ENCODE assay signal across 27 cellular contexts in the genomic region with DNA sequence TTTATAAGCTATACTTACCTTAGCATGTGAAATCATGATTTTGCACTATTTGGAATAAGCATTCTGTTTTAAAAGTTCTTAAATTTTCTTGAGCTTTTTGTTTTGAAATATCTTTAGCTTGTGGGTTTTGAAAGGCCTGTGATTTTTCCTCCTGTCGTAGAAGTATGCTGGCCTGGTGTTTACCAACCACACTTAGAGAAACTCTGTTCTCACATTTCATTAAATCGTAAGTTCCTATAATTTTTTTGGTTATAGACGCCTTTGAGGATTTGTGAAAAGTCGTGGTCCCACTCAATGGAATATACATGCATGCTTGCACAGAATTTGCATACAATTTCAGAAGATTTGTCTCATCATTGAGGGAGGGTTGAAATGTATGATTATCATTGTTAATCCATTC.
DNase-seq lines count a peak whose midpoint lies in the region; ATAC-seq and TF ChIP-seq lines count a peak whose summit lies in the region.
"Had no signal": no experiment of that assay in that cellular context is flagged by ENCODE, and none has a peak within 500 bp of the region (broad histone marks: within the 10 kb centered on the region; RNA-seq: fewer than 3 reads in every experiment).

No MANE protein-coding gene starts in this region.

- WGBS in SK-N-SH (ENCODE audit: low lambda C conversion rate), result 90% methylated on average over 4 of the region's 4 CpGs
- WGBS in hepatocyte (ENCODE audit: low lambda C conversion rate, missing lambda C conversion rate), result 70% methylated on average over 4 of the region's 4 CpGs
- WGBS in smooth muscle cell (ENCODE audit: low lambda C conversion rate), result 12% methylated on average over 4 of the region's 4 CpGs

- peak overlapping the region in 1 of 2 experiments; percentile 76; a peak in 2 of 4 replicates for H3K27ac ChIP-seq in SK-N-SH (ENCODE audit: low read depth in 2 of 2, low read length in 1 of 2)
- peak overlapping the region; percentile 59 for H3K27ac ChIP-seq in hepatocyte
- H3K27ac ChIP-seq in smooth muscle cell (ENCODE audit: low read depth), result peak overlapping the region; percentile 93
- H3K27ac ChIP-seq: 22Rv1, colonic mucosa had no signal

- H3K36me3 ChIP-seq in SK-N-SH (replicated peaks in 1 of 2; ENCODE audit: control insufficient read depth in 1 of 2, insufficient read depth in 2 of 2, low read length in 1 of 2), result peaks cover 0 to 21% of the 10 kb centered on the region in 2 experiments
- H3K36me3 ChIP-seq in hepatocyte (replicated peaks; ENCODE audit: insufficient read depth, low read depth), result no peaks in the 10 kb centered on the region
- H3K36me3 ChIP-seq in smooth muscle cell (ENCODE audit: low read depth), result no peaks in the 10 kb centered on the region
- H3K36me3 ChIP-seq: colonic mucosa, HAP-1 had no signal

- H3K4me2 ChIP-seq in SK-N-SH (no peak overlapping the region), hepatocyte (peak overlapping the region; percentile 20), smooth muscle cell (peak overlapping the region; percentile 73)

- no peak overlapping the region for H3K4me3 ChIP-seq in SK-N-SH (ENCODE audit: low read depth in 2 of 2, low read length in 1 of 2)
- H3K4me3 ChIP-seq in astrocyte of the cerebellum (ENCODE audit: low read depth, low read length), result no peak overlapping the region
- no peak overlapping the region for H3K4me3 ChIP-seq in hepatocyte
- H3K4me3 ChIP-seq in smooth muscle cell, result no peak overlapping the region
- H3K4me3 ChIP-seq: colonic mucosa, HAP-1 had no signal

- peaks cover 8% of the 10 kb centered on the region for H3F3A ChIP-seq in SK-N-SH (replicated peaks; ENCODE audit: insufficient read depth)
- peaks cover 26% of the 10 kb centered on the region for H3F3A ChIP-seq in smooth muscle cell (ENCODE audit: low read depth)

- TF ChIP-seq CTCF in SK-N-SH (IDR thresholded peaks at IDR 0.05), result no peak
- no peak for TF ChIP-seq CTCF in astrocyte of the cerebellum (IDR thresholded peaks at IDR 0.05; ENCODE audit: low read depth, low read length, missing control alignments)
- no peak for TF ChIP-seq CTCF in hepatocyte (IDR thresholded peaks at IDR 0.05; ENCODE audit: poor library complexity)
- TF ChIP-seq CTCF in smooth muscle cell (IDR thresholded peaks at IDR 0.05; ENCODE audit: borderline replicate concordance, insufficient read depth, poor library complexity, severe bottlenecking), result no peak

- peaks cover 0 to 30% of the 10 kb centered on the region in 2 experiments; a peak in 3 of 4 replicates for H3K4me1 ChIP-seq in SK-N-SH (ENCODE audit: control insufficient read depth in 1 of 2, insufficient read depth in 2 of 2, low read depth in 1 of 2, low read length in 1 of 2)
- H3K4me1 ChIP-seq in hepatocyte (ENCODE audit: insufficient read depth), result peaks cover 13% of the 10 kb centered on the region
- H3K4me1 ChIP-seq in smooth muscle cell (ENCODE audit: low read depth), result peaks cover 20% of the 10 kb centered on the region

- H3K79me2 ChIP-seq in SK-N-SH (ENCODE audit: insufficient read depth), result peaks cover 100% of the 10 kb centered on the region
- H3K79me2 ChIP-seq in hepatocyte, result peaks cover 81% of the 10 kb centered on the region
- peaks cover 82% of the 10 kb centered on the region for H3K79me2 ChIP-seq in smooth muscle cell (ENCODE audit: low read depth)

- no peak for TF ChIP-seq EP300 in SK-N-SH (IDR thresholded peaks at IDR 0.05; ENCODE audit: borderline replicate concordance in 1 of 2, low read depth in 1 of 2, low read length in 1 of 2)

- H2AFZ ChIP-seq in SK-N-SH (ENCODE audit: low read depth), result no peak overlapping the region
- no peak overlapping the region for H2AFZ ChIP-seq in hepatocyte
- no peak overlapping the region for H2AFZ ChIP-seq in smooth muscle cell (ENCODE audit: low read depth)

- in situ Hi-C loops in astrocyte of the cerebellum (cut with HindIII; ENCODE audit: low sequenced_read_pairs), result no loop called here

- TF ChIP-seq RAD21 in SK-N-SH (IDR thresholded peaks at IDR 0.05; ENCODE audit: low read length), result no peak

- CTCF ChIA-PET in SK-N-SH (lab: Yijun Ruan, JAX), result interaction anchor here (0.6 kb wide), 1 partner anchor 9 kb away, joined by 3 read pairs; no protein-coding TSS in a partner anchor

- intact Hi-C loops in sciatic nerve (cut with DNase I), result no loop called here

- H3K9ac ChIP-seq in SK-N-SH (peak overlapping the region; percentile 23; the same call in 1 of the 2 replicates), smooth muscle cell (ENCODE audit: low read depth) (peak overlapping the region; percentile 69)

- no peak for DNase-seq in SK-N-SH
- DNase-seq in astrocyte of the cerebellum (ENCODE audit: low read depth), result peak; percentile 49
- DNase-seq in hepatocyte (ENCODE audit: low spot score), result no peak
- DNase-seq in smooth muscle cell (lab: John Stamatoyannopoulos, UW; ENCODE audit: unreplicated experiment), result no peak
- no peak for DNase-seq in sciatic nerve (ENCODE audit: low spot score)
- no peak for DNase-seq in NCI-H226
- no peak for DNase-seq in midbrain (lab: John Stamatoyannopoulos, UW)
- DNase-seq: activated CD4-positive, alpha-beta T cell treated with anti-CD3 and anti-CD28 coated beads for 4 hours; activated naive CD4-positive, alpha-beta T cell treated with anti-CD3 and anti-CD28 coated beads, Interleukin-2, amount 50 U/mL, for 16 hours; activated T-cell treated with anti-CD3 and anti-CD28 coated beads, Interleukin-2, amount 50 U/mL, for 72 hours; anterior cingulate cortex; CD8-positive, alpha-beta memory T cell; colonic mucosa; GF-D8; head of caudate nucleus; Kasumi-1; left ventricle myocardium superior; NCI-H1048; NCI-H187; NCI-H2227 treated with DMSO at 0.1 percent for 48 hours; NCI-H774; stimulated activated CD4-positive, alpha-beta T cell treated with anti-CD3 and anti-CD28 coated beads, Interleukin-4, amount 100 ng/mL, for 1 hour; stimulated activated naive CD4-positive, alpha-beta T cell had no signal

- no peaks in the 10 kb centered on the region for H3K9me2 ChIP-seq in SK-N-SH
- H3K9me2 ChIP-seq in hepatocyte (replicated peaks; ENCODE audit: insufficient read depth), result no peaks in the 10 kb centered on the region

- ATAC-seq in SK-N-SH treated with all-trans-retinoic acid at 6 μM for 48 hours (no peak), sciatic nerve (no peak)
- ATAC-seq: Right ventricle myocardium inferior had no signal

- POLR2A ChIA-PET in SK-N-SH (lab: Yijun Ruan, JAX), result no interaction called here

- H4K20me1 ChIP-seq in SK-N-SH (ENCODE audit: insufficient read depth) (no peaks in the 10 kb centered on the region), hepatocyte (ENCODE audit: insufficient read depth, poor library complexity, severe bottlenecking) (no peaks in the 10 kb centered on the region), smooth muscle cell (ENCODE audit: low read depth) (no peaks in the 10 kb centered on the region)

- no peaks in the 10 kb centered on the region for H3K9me3 ChIP-seq in SK-N-SH
- no peaks in the 10 kb centered on the region for H3K9me3 ChIP-seq in hepatocyte (ENCODE audit: low read depth)
- no peaks in the 10 kb centered on the region for H3K9me3 ChIP-seq in smooth muscle cell (replicated peaks; ENCODE audit: low read depth)
- H3K9me3 ChIP-seq: colonic mucosa, HAP-1 had no signal

- H3K27me3 ChIP-seq in SK-N-SH (ENCODE audit: insufficient read depth) (no peaks in the 10 kb centered on the region), hepatocyte (no peaks in the 10 kb centered on the region), smooth muscle cell (ENCODE audit: low read depth) (no peaks in the 10 kb centered on the region)
- H3K27me3 ChIP-seq: colonic mucosa had no signal

TF ChIP-seq in SK-N-SH, 30 proteins besides CTCF, POLR2A, EP300 and RAD21 (continues in another document):
- TF ChIP-seq SIN3A (IDR thresholded peaks at IDR 0.05; ENCODE audit: borderline replicate concordance, low read depth, low read length) (no peak), RFX5 (IDR thresholded peaks at IDR 0.05; ENCODE audit: low read length) (no peak), RXRA (IDR thresholded peaks at IDR 0.05; ENCODE audit: borderline replicate concordance, low read depth) (no peak)
- TF ChIP-seq, protein P1, sequence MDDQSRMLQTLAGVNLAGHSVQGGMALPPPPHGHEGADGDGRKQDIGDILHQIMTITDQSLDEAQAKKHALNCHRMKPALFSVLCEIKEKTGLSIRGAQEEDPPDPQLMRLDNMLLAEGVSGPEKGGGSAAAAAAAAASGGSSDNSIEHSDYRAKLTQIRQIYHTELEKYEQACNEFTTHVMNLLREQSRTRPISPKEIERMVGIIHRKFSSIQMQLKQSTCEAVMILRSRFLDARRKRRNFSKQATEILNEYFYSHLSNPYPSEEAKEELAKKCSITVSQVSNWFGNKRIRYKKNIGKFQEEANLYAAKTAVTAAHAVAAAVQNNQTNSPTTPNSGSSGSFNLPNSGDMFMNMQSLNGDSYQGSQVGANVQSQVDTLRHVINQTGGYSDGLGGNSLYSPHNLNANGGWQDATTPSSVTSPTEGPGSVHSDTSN (IDR thresholded peaks at IDR 0.05), result no peak

TF ChIP-seq in SK-N-SH treated with all-trans-retinoic acid at 6 μM for 48 hours, 23 proteins besides CTCF, POLR2A, EP300 and RAD21 (continues in another document):
- TF ChIP-seq ZNF70 (CRISPR knock-in tag; IDR thresholded peaks at IDR 0.05), result no peak
- no peak for TF ChIP-seq CSDC2 (CRISPR knock-in tag; IDR thresholded peaks at IDR 0.05)
- TF ChIP-seq, protein P2, sequence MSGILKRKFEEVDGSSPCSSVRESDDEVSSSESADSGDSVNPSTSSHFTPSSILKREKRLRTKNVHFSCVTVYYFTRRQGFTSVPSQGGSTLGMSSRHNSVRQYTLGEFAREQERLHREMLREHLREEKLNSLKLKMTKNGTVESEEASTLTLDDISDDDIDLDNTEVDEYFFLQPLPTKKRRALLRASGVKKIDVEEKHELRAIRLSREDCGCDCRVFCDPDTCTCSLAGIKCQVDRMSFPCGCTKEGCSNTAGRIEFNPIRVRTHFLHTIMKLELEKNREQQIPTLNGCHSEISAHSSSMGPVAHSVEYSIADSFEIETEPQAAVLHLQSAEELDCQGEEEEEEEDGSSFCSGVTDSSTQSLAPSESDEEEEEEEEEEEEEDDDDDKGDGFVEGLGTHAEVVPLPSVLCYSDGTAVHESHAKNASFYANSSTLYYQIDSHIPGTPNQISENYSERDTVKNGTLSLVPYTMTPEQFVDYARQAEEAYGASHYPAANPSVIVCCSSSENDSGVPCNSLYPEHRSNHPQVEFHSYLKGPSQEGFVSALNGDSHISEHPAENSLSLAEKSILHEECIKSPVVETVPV (CRISPR knock-in tag; IDR thresholded peaks at IDR 0.05), result no peak
- no peak for TF ChIP-seq ZFP3 (CRISPR knock-in tag; IDR thresholded peaks at IDR 0.05)
- no peak for TF ChIP-seq GLIS3 (CRISPR knock-in tag; IDR thresholded peaks at IDR 0.05)
